In genomic region chr6:127968394-127968793, GRCh38 we compare ENCODE assay signal across 22 cellular contexts.
A peak's percentile ranks its signal among the peaks of the same experiment; 100 is the strongest.
DNase-seq lines count a peak whose midpoint lies in the region; ATAC-seq and TF ChIP-seq lines count a peak whose summit lies in the region.
"Had no signal": no experiment of that assay in that cellular context is flagged by ENCODE, and none has a peak within 500 bp of the region (broad histone marks: within the 10 kb centered on the region; RNA-seq: fewer than 3 reads in every experiment).

No MANE protein-coding gene starts in this region.

- peak overlapping the region; percentile 95 for H3K27ac Mint-ChIP-seq in activated CD8-positive, alpha-beta memory T cell treated with anti-CD3 and anti-CD28 coated beads, Interleukin-2, amount 10 ng/mL, durations not matched to agents 7 days and 5 days
- peak overlapping the region; percentile 62 for H3K27ac Mint-ChIP-seq in activated T-helper 17 cell treated with anti-CD3 and anti-CD28 coated beads, Interleukin-2, amount 50 U/mL, for 72 hours
- H3K27ac Mint-ChIP-seq in type B pancreatic cell: no peak overlapping the region
- H3K27ac Mint-ChIP-seq: T-helper 17 cell had no signal

- H3K4me3 Mint-ChIP-seq in activated CD8-positive, alpha-beta memory T cell treated with anti-CD3 and anti-CD28 coated beads, Interleukin-2, amount 10 ng/mL, durations not matched to agents 7 days and 5 days: peak overlapping the region; percentile 65
- peak overlapping the region; percentile 45 for H3K4me3 Mint-ChIP-seq in activated T-helper 17 cell treated with anti-CD3 and anti-CD28 coated beads, Interleukin-2, amount 50 U/mL, for 72 hours
- H3K4me3 Mint-ChIP-seq in type B pancreatic cell: no peak overlapping the region
- H3K4me3 Mint-ChIP-seq: T-helper 17 cell had no signal

- no peak for DNase-seq in activated CD8-positive, alpha-beta memory T cell treated with anti-CD3 and anti-CD28 coated beads, Interleukin-2, amount 10 ng/mL, durations not matched to agents 7 days and 5 days
- DNase-seq in activated CD8-positive, alpha-beta memory T cell treated with anti-CD3 and anti-CD28 coated beads, Interleukin-2, amount 50 U/mL, for 48 hours: no peak
- DNase-seq in foreskin keratinocyte (no peak), type B pancreatic cell (ENCODE audit: extremely low spot score, unreplicated experiment) (no peak), Ammon's horn (ENCODE audit: low spot score) (no peak), HCEC 1CT (no peak)
- DNase-seq: activated CD4-positive, alpha-beta T cell treated with anti-CD3 and anti-CD28 coated beads, Interleukin-2, amount 50 U/mL, for 1 hour; activated gamma-delta T cell treated with Interleukin-2 at 50 U/mL for 16 hours; Calu3; H7; NCI-H1694; NCI-H2171; NCI-H510A treated with DMSO at 0.1 percent for 48 hours; NK-92 treated with Interleukin-12 subunit alpha and Interleukin-12 subunit beta, amount 100 ng/mL, for 24 hours; SIG-M5; stimulated activated CD4-positive, alpha-beta T cell treated with anti-CD3 and anti-CD28 coated beads, Interleukin-2, amount 100 ng/mL, for 24 hours; T-helper 17 cell had no signal

- H3K4me1 Mint-ChIP-seq in activated CD8-positive, alpha-beta memory T cell treated with anti-CD3 and anti-CD28 coated beads, Interleukin-2, amount 10 ng/mL, durations not matched to agents 7 days and 5 days: peaks cover 55% of the 10 kb centered on the region
- peaks cover 26% of the 10 kb centered on the region for H3K4me1 Mint-ChIP-seq in activated T-helper 17 cell treated with anti-CD3 and anti-CD28 coated beads, Interleukin-2, amount 50 U/mL, for 72 hours
- H3K4me1 Mint-ChIP-seq in type B pancreatic cell (ENCODE audit: unreplicated experiment): no peaks in the 10 kb centered on the region

- H3K27me3 ChIP-seq in foreskin keratinocyte: no peaks in the 10 kb centered on the region
- H3K27me3 ChIP-seq: neutrophil had no signal

- H3K27ac ChIP-seq in foreskin keratinocyte: no peak overlapping the region
- H3K27ac ChIP-seq: KMS-11, neutrophil had no signal

- no peaks in the 10 kb centered on the region for H3K27me3 Mint-ChIP-seq in activated CD8-positive, alpha-beta memory T cell treated with anti-CD3 and anti-CD28 coated beads, Interleukin-2, amount 10 ng/mL, durations not matched to agents 7 days and 5 days
- no peaks in the 10 kb centered on the region for H3K27me3 Mint-ChIP-seq in activated T-helper 17 cell treated with anti-CD3 and anti-CD28 coated beads, Interleukin-2, amount 50 U/mL, for 72 hours
- no peaks in the 10 kb centered on the region for H3K27me3 Mint-ChIP-seq in type B pancreatic cell
- H3K27me3 Mint-ChIP-seq: T-helper 17 cell had no signal

- CTCF ChIA-PET in activated CD8-positive, alpha-beta memory T cell treated with anti-CD3 and anti-CD28 coated beads, Interleukin-2, amount 10 ng/mL, durations not matched to agents 7 days and 5 days (lab: Charles Lee): interaction anchor here (0.7 to 4.5 kb wide), 16 partner anchors 10 to 113 kb away, joined by 3 to 25 read pairs (median 6); partner anchors contain the start of gene THEMIS

- peaks cover 31% of the 10 kb centered on the region for H3K36me3 Mint-ChIP-seq in activated CD8-positive, alpha-beta memory T cell treated with anti-CD3 and anti-CD28 coated beads, Interleukin-2, amount 10 ng/mL, durations not matched to agents 7 days and 5 days
- no peaks in the 10 kb centered on the region for H3K36me3 Mint-ChIP-seq in activated T-helper 17 cell treated with anti-CD3 and anti-CD28 coated beads, Interleukin-2, amount 50 U/mL, for 72 hours (ENCODE audit: low read depth)
- H3K36me3 Mint-ChIP-seq in type B pancreatic cell: peaks cover 12% of the 10 kb centered on the region

- ATAC-seq in activated CD8-positive, alpha-beta memory T cell treated with anti-CD3 and anti-CD28 coated beads, Interleukin-2, amount 10 ng/mL, durations not matched to agents 7 days and 5 days: no peak
- ATAC-seq in activated T-helper 17 cell treated with anti-CD3 and anti-CD28 coated beads, Interleukin-2, amount 50 U/mL, for 72 hours (replicated peaks): no peak
- ATAC-seq in foreskin keratinocyte (no peak), HG03469 (IDR thresholded peaks at IDR 0.05; ENCODE audit: unreplicated experiment) (no peak)
- ATAC-seq: Panc1, T-helper 17 cell had no signal

- peaks cover 19% of the 10 kb centered on the region for H3K4me1 ChIP-seq in foreskin keratinocyte

- TF ChIP-seq CTCF in foreskin keratinocyte (conservative IDR thresholded peaks at IDR 0.05) (peak; percentile 24), type B pancreatic cell (conservative IDR thresholded peaks at IDR 0.05) (peak; percentile 47)

- peaks cover 5% of the 10 kb centered on the region for H3K9me3 Mint-ChIP-seq in activated CD8-positive, alpha-beta memory T cell treated with anti-CD3 and anti-CD28 coated beads, Interleukin-2, amount 10 ng/mL, durations not matched to agents 7 days and 5 days (ENCODE audit: low read depth)
- no peaks in the 10 kb centered on the region for H3K9me3 Mint-ChIP-seq in activated T-helper 17 cell treated with anti-CD3 and anti-CD28 coated beads, Interleukin-2, amount 50 U/mL, for 72 hours
- no peaks in the 10 kb centered on the region for H3K9me3 Mint-ChIP-seq in type B pancreatic cell
